Comparison of ENCODE assay signal across 1 cellular context in genomic region chr12:120940799-120941198, GRCh38.
TF ChIP-seq lines count a peak whose summit lies in the region.

No MANE protein-coding gene starts in this region.

TF ChIP-seq in HEK293, 187 proteins besides CTCF, POLR2A, EP300 and RAD21:
- TF ChIP-seq ZNF645 (tag by site-specific recombination; IDR thresholded peaks at IDR 0.05) (no peak), ZNF701 (tag by site-specific recombination; IDR thresholded peaks at IDR 0.05) (no peak), ZNF211 (tag by site-specific recombination; IDR thresholded peaks at IDR 0.05; ENCODE audit: low read depth) (no peak), GLI4 (tag by site-specific recombination; IDR thresholded peaks at IDR 0.05) (no peak), ZBTB17 (tag by site-specific recombination; IDR thresholded peaks at IDR 0.05) (peak; percentile 45), ZNF398 (tag by site-specific recombination; IDR thresholded peaks at IDR 0.05) (peak; percentile 44; the same call in 1 of the 2 replicates), HOXC10 (CRISPR knock-in tag; IDR thresholded peaks at IDR 0.05) (no peak), WT1 (tag by site-specific recombination; IDR thresholded peaks at IDR 0.05) (no peak)
TF ChIP-seq in HEK293: peak in this region for 2.
